Comparison of ENCODE assay signal across 10 cellular contexts in the genomic region with DNA sequence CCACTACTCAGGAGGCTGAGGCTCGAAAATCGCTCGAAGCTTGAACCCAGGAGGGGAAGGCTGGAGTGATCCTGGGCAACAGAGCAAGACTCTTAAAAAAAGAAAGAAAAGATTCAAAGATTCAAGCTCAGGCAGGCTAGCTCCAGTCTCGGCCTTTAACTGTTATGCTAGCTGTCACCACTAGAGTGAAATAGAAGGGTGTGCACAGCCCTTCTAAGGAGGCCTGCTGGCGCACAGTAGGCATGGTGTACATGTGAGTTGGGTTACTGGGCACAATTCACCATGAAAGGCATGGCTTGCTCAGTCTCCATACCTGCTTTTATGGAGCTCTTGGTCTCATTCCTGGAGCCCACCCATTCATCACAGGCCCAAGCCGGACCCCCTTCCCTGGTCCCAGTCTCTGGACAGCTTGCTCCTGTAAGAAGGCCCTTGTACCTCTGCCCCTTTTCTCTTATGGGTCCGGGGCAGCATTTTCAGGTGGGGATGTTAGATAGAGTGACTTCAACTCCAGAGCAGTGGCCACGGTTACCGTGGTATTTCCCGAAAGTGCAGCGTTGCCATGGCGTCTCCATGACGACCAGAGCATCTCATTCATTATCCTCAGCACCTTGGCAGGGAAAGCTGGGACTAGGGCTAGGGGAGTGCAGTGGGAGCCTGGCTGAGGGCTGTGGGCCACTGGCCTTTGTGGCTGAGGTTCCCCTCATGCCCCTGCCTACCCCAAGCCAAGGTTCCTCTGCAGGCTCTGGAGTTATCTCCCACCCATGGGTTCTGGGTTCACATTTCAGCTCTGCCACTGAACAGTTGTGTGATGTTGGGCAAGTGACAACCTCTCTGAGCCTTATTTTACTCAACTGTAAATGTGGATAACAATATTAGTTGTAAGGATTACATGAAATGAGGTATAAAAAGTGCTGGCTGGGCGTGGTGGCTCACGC. TPM values are rescaled to one million over a fixed set of nuclear protein-coding genes. Genes with fewer than 3 reads are reported as not detected.
DNase-seq lines count a peak whose midpoint lies in the region; ATAC-seq, FAIRE-seq and TF ChIP-seq lines count a peak whose summit lies in the region.
"Had no signal": no experiment of that assay in that cellular context is flagged by ENCODE, and none has a peak within 500 bp of the region (broad histone marks: within the 10 kb centered on the region; RNA-seq: fewer than 3 reads in every experiment).

No MANE protein-coding gene starts in this region.

- no peaks in the 10 kb centered on the region for H3K36me3 Mint-ChIP-seq in WTC11
- H3K36me3 Mint-ChIP-seq in stimulated activated effector memory CD8-positive, alpha-beta T cell treated with anti-CD3 and anti-CD28 coated beads, Interleukin-12 subunit alpha, Interleukin-12 subunit beta, amount 100 ng/mL, for 72 hours, result no peaks in the 10 kb centered on the region
- no peaks in the 10 kb centered on the region for H3K36me3 Mint-ChIP-seq in CD8-positive, alpha-beta T cell

- no peak overlapping the region for H3K4me3 ChIP-seq in keratinocyte (ENCODE audit: control insufficient read depth in 2 of 3, extremely low read depth in 1 of 3, insufficient read depth in 2 of 3, low read depth in 1 of 3, low read length in 3 of 3)
- no peak overlapping the region for H3K4me3 ChIP-seq in coronary artery
- no peak overlapping the region for H3K4me3 ChIP-seq in CD8-positive, alpha-beta T cell (ENCODE audit: low read depth, low read length)

- CTCF ChIA-PET in WTC11 (lab: Charles Lee), result interaction anchor here (0.9 to 3.9 kb wide), 14 partner anchors 11 to 116 kb away, joined by 3 to 22 read pairs (median 6); a partner anchor contains a TSS
- CTCF ChIA-PET in CD8-positive, alpha-beta T cell (lab: Charles Lee), result no interaction called here

- peaks cover 74% of the 10 kb centered on the region for H3K79me2 ChIP-seq in keratinocyte (ENCODE audit: control insufficient read depth, insufficient read depth, low read length)

- peaks cover 5% of the 10 kb centered on the region in 2 experiments for H3K36me3 ChIP-seq in keratinocyte (ENCODE audit: control insufficient read depth in 2 of 2, extremely low read depth in 1 of 2, insufficient read depth in 2 of 2, low read length in 2 of 2)
- H3K36me3 ChIP-seq in CD8-positive, alpha-beta T cell (ENCODE audit: insufficient read depth, low read length), result no peaks in the 10 kb centered on the region

- H3K4me2 ChIP-seq in keratinocyte (ENCODE audit: control insufficient read depth, extremely low read depth, insufficient read depth, low read depth, low read length), result no peak overlapping the region

- no peak overlapping the region for H3K27ac ChIP-seq in keratinocyte (ENCODE audit: control insufficient read depth, insufficient read depth, low read length)
- peak overlapping the region in 1 of 2 donors; percentile 89 for H3K27ac ChIP-seq in coronary artery
- no peak overlapping the region for H3K27ac ChIP-seq in CD8-positive, alpha-beta T cell (ENCODE audit: low read depth, low read length)

- dilution Hi-C loops in keratinocyte (cut with MboI; ENCODE audit: extremely low pct_ligation_motif_present, low sequenced_read_pairs), result no loop called here

- ATAC-seq in WTC11, result peak; percentile 29
- ATAC-seq in stimulated activated effector memory CD8-positive, alpha-beta T cell treated with anti-CD3 and anti-CD28 coated beads, Interleukin-12 subunit alpha, Interleukin-12 subunit beta, amount 100 ng/mL, for 72 hours, result no peak
- no peak for ATAC-seq in CD8-positive, alpha-beta T cell
- no peak for ATAC-seq in HG03378 (IDR thresholded peaks at IDR 0.05; ENCODE audit: unreplicated experiment)

- H3K4me3 Mint-ChIP-seq in WTC11, result no peak overlapping the region
- H3K4me3 Mint-ChIP-seq in stimulated activated effector memory CD8-positive, alpha-beta T cell treated with anti-CD3 and anti-CD28 coated beads, Interleukin-12 subunit alpha, Interleukin-12 subunit beta, amount 100 ng/mL, for 72 hours, result no peak overlapping the region
- no peak overlapping the region for H3K4me3 Mint-ChIP-seq in CD8-positive, alpha-beta T cell
- H3K4me3 Mint-ChIP-seq: IgD-negative memory B cell had no signal

- H3K4me1 Mint-ChIP-seq in WTC11, result peaks cover 56% of the 10 kb centered on the region
- H3K4me1 Mint-ChIP-seq in stimulated activated effector memory CD8-positive, alpha-beta T cell treated with anti-CD3 and anti-CD28 coated beads, Interleukin-12 subunit alpha, Interleukin-12 subunit beta, amount 100 ng/mL, for 72 hours, result no peaks in the 10 kb centered on the region
- no peaks in the 10 kb centered on the region for H3K4me1 Mint-ChIP-seq in CD8-positive, alpha-beta T cell (ENCODE audit: low read depth)

- peak; percentile 9 for DNase-seq in stimulated activated CD4-positive, alpha-beta T cell treated with anti-CD3 and anti-CD28 coated beads, Interleukin-1b, Interleukin-23, amount 100 ng/mL, for 48 hours
- DNase-seq in stimulated activated CD4-positive, alpha-beta T cell treated with anti-CD3 and anti-CD28 coated beads, Interleukin-4, amount 100 ng/mL, for 24 hours, result no peak
- peak; percentile 54 for DNase-seq in WTC11 (ENCODE audit: low spot score)
- no peak for DNase-seq in keratinocyte (ENCODE audit: low read depth, low spot score)
- DNase-seq in stimulated activated effector memory CD8-positive, alpha-beta T cell treated with anti-CD3 and anti-CD28 coated beads, Interleukin-12 subunit alpha, Interleukin-12 subunit beta, amount 100 ng/mL, for 72 hours (ENCODE audit: low spot score in 2 of 2), result no peak
- DNase-seq in coronary artery (ENCODE audit: low spot score), result no peak
- no peak for DNase-seq in CD8-positive, alpha-beta T cell

- no peaks in the 10 kb centered on the region for H3K27me3 Mint-ChIP-seq in WTC11 (ENCODE audit: low read depth)
- H3K27me3 Mint-ChIP-seq in CD8-positive, alpha-beta T cell (ENCODE audit: low read depth), result no peaks in the 10 kb centered on the region
- H3K27me3 Mint-ChIP-seq: IgD-negative memory B cell had no signal

- H3K27me3 ChIP-seq in keratinocyte (ENCODE audit: control insufficient read depth, extremely low read depth, insufficient read depth, low read length), result no peaks in the 10 kb centered on the region
- H3K27me3 ChIP-seq in CD8-positive, alpha-beta T cell (ENCODE audit: insufficient read depth, low read length), result no peaks in the 10 kb centered on the region

- POLR2A ChIA-PET in WTC11 (lab: Charles Lee), result no interaction called here
- POLR2A ChIA-PET in CD8-positive, alpha-beta T cell (lab: Charles Lee), result no interaction called here

- H3K27ac Mint-ChIP-seq in WTC11, result no peak overlapping the region
- no peak overlapping the region for H3K27ac Mint-ChIP-seq in stimulated activated effector memory CD8-positive, alpha-beta T cell treated with anti-CD3 and anti-CD28 coated beads, Interleukin-12 subunit alpha, Interleukin-12 subunit beta, amount 100 ng/mL, for 72 hours
- no peak overlapping the region for H3K27ac Mint-ChIP-seq in CD8-positive, alpha-beta T cell
- H3K27ac Mint-ChIP-seq: IgD-negative memory B cell had no signal

- no peak for TF ChIP-seq CTCF in WTC11 (IDR thresholded peaks at IDR 0.05)
- TF ChIP-seq CTCF in keratinocyte (optimal IDR thresholded peaks at IDR 0.05 in 1 of 3, IDR thresholded peaks at IDR 0.05 in 1 of 3, conservative IDR thresholded peaks at IDR 0.05 in 1 of 3; ENCODE audit: extremely low read depth in 1 of 3, insufficient read depth in 2 of 3, low read length in 3 of 3), result peak in 2 of 3 experiments; percentile 17 to 25
- no peak for TF ChIP-seq CTCF in coronary artery (IDR thresholded peaks at IDR 0.05)
- TF ChIP-seq CTCF in CD8-positive, alpha-beta T cell (IDR thresholded peaks at IDR 0.05), result no peak

- FAIRE-seq in keratinocyte (lab: Jason Lieb, UNC), result no peak
- FAIRE-seq: colon had no signal

- H3K4me1 ChIP-seq in keratinocyte (ENCODE audit: control insufficient read depth, extremely low read depth, insufficient read depth, low read length), result peaks cover 58% of the 10 kb centered on the region
- H3K4me1 ChIP-seq in CD8-positive, alpha-beta T cell (ENCODE audit: insufficient read depth, low read length), result no peaks in the 10 kb centered on the region

- H4K20me1 ChIP-seq in keratinocyte (ENCODE audit: control insufficient read depth, extremely low read depth, insufficient read depth, low read length), result peaks cover 21% of the 10 kb centered on the region

- peaks cover 15% of the 10 kb centered on the region for H3K9me1 ChIP-seq in keratinocyte (ENCODE audit: control insufficient read depth, extremely low read depth, insufficient read depth, low read length)

- no peaks in the 10 kb centered on the region for H3K9me3 Mint-ChIP-seq in WTC11
- H3K9me3 Mint-ChIP-seq in stimulated activated effector memory CD8-positive, alpha-beta T cell treated with anti-CD3 and anti-CD28 coated beads, Interleukin-12 subunit alpha, Interleukin-12 subunit beta, amount 100 ng/mL, for 72 hours, result no peaks in the 10 kb centered on the region
- H3K9me3 Mint-ChIP-seq in CD8-positive, alpha-beta T cell, result no peaks in the 10 kb centered on the region
- H3K9me3 Mint-ChIP-seq: IgD-negative memory B cell had no signal

- intact Hi-C loops in CD8-positive, alpha-beta T cell (cut with DNase I, micrococcal nuclease), result no loop called here

- no peak overlapping the region for H2AFZ ChIP-seq in keratinocyte (ENCODE audit: control insufficient read depth, low read length)

- H3K9ac ChIP-seq in keratinocyte (ENCODE audit: control insufficient read depth, extremely low read depth, insufficient read depth, low read length), result no peak overlapping the region

- H3K9me3 ChIP-seq in keratinocyte (ENCODE audit: control insufficient read depth, low read depth, low read length), result no peaks in the 10 kb centered on the region
- H3K9me3 ChIP-seq in CD8-positive, alpha-beta T cell (ENCODE audit: low read length), result no peaks in the 10 kb centered on the region

TF ChIP-seq in WTC11, 78 proteins besides CTCF, POLR2A, EP300 and RAD21 (continues in another document):
- no peak for TF ChIP-seq ATF1 (CRISPR knock-in tag; IDR thresholded peaks at IDR 0.05)
- no peak for TF ChIP-seq ZNF396 (CRISPR knock-in tag; IDR thresholded peaks at IDR 0.05; ENCODE audit: borderline replicate concordance)
- no peak for TF ChIP-seq NFYB (CRISPR knock-in tag; conservative IDR thresholded peaks at IDR 0.05; ENCODE audit: low read depth)
- no peak for TF ChIP-seq IRF2 (CRISPR knock-in tag; IDR thresholded peaks at IDR 0.05; ENCODE audit: borderline replicate concordance, low read depth)

RNA-seq across cellular contexts. Expression of a gene that starts 5.7 kb away (rescaled TPM):
- total RNA-seq in WTC11 (2021), result 58.1 to 69.9 TPM (median 61.5 TPM) in 3 replicates
- 24.9 to 43.5 TPM (median 36.2 TPM) in 3 replicates for polyA plus RNA-seq in keratinocyte
- 8.3 TPM for polyA plus RNA-seq in keratinocyte (2011; ENCODE audit: low read depth)
- polyA plus RNA-seq in keratinocyte (2011; cell fraction: cytosol; rRNA removed), result 31.9 and 37.2 TPM in 2 replicates
- polyA plus RNA-seq in keratinocyte (2011; cell fraction: nucleus; rRNA removed), result 106 and 123 TPM in 2 replicates
- polyA plus RNA-seq in keratinocyte (2012; ENCODE audit: low replicate concordance), result 21.8 and 60.7 TPM in 2 replicates
- polyA minus RNA-seq in keratinocyte, result 60.2 to 180 TPM (median 69.9 TPM) in 3 replicates
- 62.7 TPM for polyA minus RNA-seq in keratinocyte (2011; cell fraction: cytosol; rRNA and poly(A)+ RNA removed)
- 122 and 151 TPM in 2 replicates for polyA minus RNA-seq in keratinocyte (2011; cell fraction: nucleus; rRNA and poly(A)+ RNA removed)
- under 1 TPM; 0.11 to 0.22 TPM for total RNA-seq in CD8-positive, alpha-beta T cell

Comparison
In these comparisons a context has a peak if more than half of its experiments do, and no peak if none do; other contexts are left out.
1. DNase-seq: peak in stimulated activated CD4-positive, alpha-beta T cell treated with anti-CD3 and anti-CD28 coated beads, Interleukin-1b, Interleukin-23, amount 100 ng/mL, for 48 hours (single experiment) and WTC11 (single experiment); none in stimulated activated CD4-positive, alpha-beta T cell treated with anti-CD3 and anti-CD28 coated beads, Interleukin-4, amount 100 ng/mL, for 24 hours (single experiment), keratinocyte (single experiment), stimulated activated effector memory CD8-positive, alpha-beta T cell treated with anti-CD3 and anti-CD28 coated beads, Interleukin-12 subunit alpha, Interleukin-12 subunit beta, amount 100 ng/mL, for 72 hours (0 of 2), coronary artery (single experiment) and CD8-positive, alpha-beta T cell (0 of 7).
2. CTCF ChIP-seq: peak in keratinocyte (2 of 3); none in WTC11 (single experiment), coronary artery (single experiment) and CD8-positive, alpha-beta T cell (single experiment).
3. RNA of a gene that starts 5.7 kb away (total RNA-seq): 58.1 to 69.9 TPM in WTC11; 0.11 to 0.22 TPM in CD8-positive, alpha-beta T cell; every median in the first group is over 10 times any median in the second.